ENCODE assay signal across 20 cellular contexts in genomic region chr2:226635221-226635620, GRCh38.
"Had no signal": no experiment of that assay in that cellular context is flagged by ENCODE, and none has a peak within 500 bp of the region (broad histone marks: within the 10 kb centered on the region; RNA-seq: fewer than 3 reads in every experiment).

No MANE protein-coding gene starts in this region.

- DNase-seq: dermis blood vessel endothelial cell; dorsolateral prefrontal cortex; effector CD4-positive, alpha-beta T cell; effector memory CD4-positive, alpha-beta T cell; foreskin keratinocyte; heart right ventricle; hippocampal formation; left cardiac atrium; left lung; lower lobe of right lung; mesenchymal stem cell; midbrain had no signal

- H3K4me3 ChIP-seq: coronary artery, dorsolateral prefrontal cortex, esophagus muscularis mucosa, gastroesophageal sphincter, heart right ventricle, left lung, lower lobe of right lung had no signal

- H3K36me3 ChIP-seq: esophagus muscularis mucosa, gastroesophageal sphincter, heart right ventricle, left lung, lower lobe of right lung had no signal

- ATAC-seq: foreskin keratinocyte, gastroesophageal sphincter, left lung, lower lobe of right lung had no signal

- H3K27me3 ChIP-seq: esophagus muscularis mucosa, foreskin keratinocyte, gastroesophageal sphincter had no signal

- FAIRE-seq: colon, endothelial cell of umbilical vein, frontal cortex, islet of Langerhans, keratinocyte had no signal

- H3K27ac ChIP-seq: coronary artery, dorsolateral prefrontal cortex, esophagus muscularis mucosa, foreskin keratinocyte, gastroesophageal sphincter, heart right ventricle, left lung, lower lobe of right lung had no signal

- H3K4me1 ChIP-seq: foreskin keratinocyte, left lung, lower lobe of right lung had no signal
